ENCODE assay signal across 16 cellular contexts in the genomic region with DNA sequence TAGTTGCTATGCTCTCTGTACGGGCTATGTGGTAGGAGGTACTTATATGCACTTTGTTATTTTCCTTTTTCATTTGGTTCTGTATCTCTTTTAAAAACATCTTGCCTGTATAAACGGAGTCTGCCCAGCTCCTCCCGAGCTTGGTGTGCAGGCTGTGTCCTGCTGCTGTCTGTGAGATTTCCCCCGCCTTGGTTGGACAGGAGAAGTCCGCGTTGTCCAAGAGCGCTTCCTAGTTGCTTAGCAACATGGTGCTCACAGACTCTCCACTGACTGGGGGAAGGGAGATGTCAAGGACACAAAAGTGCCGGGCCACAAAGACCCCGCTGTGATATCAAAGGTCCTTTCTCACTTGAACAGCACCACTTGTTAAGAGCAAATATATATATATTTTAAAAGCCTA.
DNase-seq lines count a peak whose midpoint lies in the region; ATAC-seq and TF ChIP-seq lines count a peak whose summit lies in the region.
"Had no signal": no experiment of that assay in that cellular context is flagged by ENCODE, and none has a peak within 500 bp of the region (broad histone marks: within the 10 kb centered on the region; RNA-seq: fewer than 3 reads in every experiment).

No MANE protein-coding gene starts in this region.

- no peaks in the 10 kb centered on the region for H3K36me3 Mint-ChIP-seq in Caco-2 (ENCODE audit: insufficient read depth, unreplicated experiment)
- H3K36me3 Mint-ChIP-seq: activated CD8-positive, alpha-beta memory T cell treated with anti-CD3 and anti-CD28 coated beads, Interleukin-2, amount 10 ng/mL, durations not matched to agents 7 days and 5 days had no signal

- intact Hi-C loops in sciatic nerve (cut with DNase I), result no loop called here
- intact Hi-C loops in Caco-2 (cut with micrococcal nuclease; ENCODE audit: unreplicated experiment), result no loop called here

- no peaks in the 10 kb centered on the region; the same call in 1 of the 2 replicates for H3K36me3 ChIP-seq in Caco-2 (ENCODE audit: control insufficient read depth, insufficient read depth, low read length)
- peaks cover 0 to 6% (median 0%) of the 10 kb centered on the region in 3 donors for H3K36me3 ChIP-seq in tibial nerve
- H3K36me3 ChIP-seq: prostate gland, upper lobe of right lung had no signal

- no peak overlapping the region for H3K27ac Mint-ChIP-seq in Caco-2 (ENCODE audit: unreplicated experiment)
- H3K27ac Mint-ChIP-seq: activated CD8-positive, alpha-beta memory T cell treated with anti-CD3 and anti-CD28 coated beads, Interleukin-2, amount 10 ng/mL, durations not matched to agents 7 days and 5 days; T-helper 2 cell treated with Interferon-gamma antibody and Interleukin-4, amounts not matched to agents 5 μg/mL and 100 μg/mL, for 36 hours had no signal

- no peak for TF ChIP-seq POLR2A in tibial nerve (IDR thresholded peaks at IDR 0.05)

- POLR2A ChIA-PET in Caco-2 (lab: Charles Lee), result no interaction called here

- 0 out of 2 replicates have a peak, but pooled peaks cover 10% of the 10 kb centered on the region for H3K4me1 ChIP-seq in Caco-2
- no peaks in the 10 kb centered on the region for H3K4me1 ChIP-seq in tibial nerve
- H3K4me1 ChIP-seq: prostate gland, upper lobe of right lung had no signal

- in situ Hi-C loops in SK-MEL-5 (cut with HindIII; ENCODE audit: low pct_unique_long_range_greater_than_20kb, low sequenced_read_pairs), result no loop called here

- TF ChIP-seq CTCF in Caco-2 (IDR thresholded peaks at IDR 0.05; ENCODE audit: insufficient read depth in 1 of 2, low read depth in 1 of 2, low read length in 1 of 2, severe bottlenecking in 1 of 2, unreplicated experiment in 1 of 2) (no peak), tibial nerve (IDR thresholded peaks at IDR 0.05) (no peak)

- CTCF ChIA-PET in Caco-2 (lab: Charles Lee), result no interaction called here

- H3K4me3 ChIP-seq in Caco-2 (ENCODE audit: low read depth, low read length) (no peak overlapping the region), tibial nerve (no peak overlapping the region)
- H3K4me3 ChIP-seq: prostate gland, upper lobe of right lung had no signal

- no peaks in the 10 kb centered on the region for H3K27me3 ChIP-seq in Caco-2 (replicated peaks; ENCODE audit: control insufficient read depth, insufficient read depth, low read length)
- no peaks in the 10 kb centered on the region for H3K27me3 ChIP-seq in tibial nerve

- no peaks in the 10 kb centered on the region for H3K4me1 Mint-ChIP-seq in Caco-2 (ENCODE audit: low read depth, unreplicated experiment)
- H3K4me1 Mint-ChIP-seq: activated CD8-positive, alpha-beta memory T cell treated with anti-CD3 and anti-CD28 coated beads, Interleukin-2, amount 10 ng/mL, durations not matched to agents 7 days and 5 days had no signal

- H3K9me3 Mint-ChIP-seq in Caco-2 (ENCODE audit: unreplicated experiment), result no peaks in the 10 kb centered on the region
- H3K9me3 Mint-ChIP-seq: T-helper 2 cell treated with Interferon-gamma antibody and Interleukin-4, amounts not matched to agents 5 μg/mL and 100 μg/mL, for 36 hours had no signal

- H3K27ac ChIP-seq in tibial nerve, result no peak overlapping the region
- H3K27ac ChIP-seq: prostate gland, upper lobe of right lung had no signal

- DNase-seq in NCI-H187 treated with DMSO at 0.1 percent for 48 hours (lab: John Stamatoyannopoulos, UW) (peak; percentile 1), NCI-H187 (lab: John Stamatoyannopoulos, UW) (no peak), SK-MEL-5 (ENCODE audit: low read depth, low spot score) (peak; percentile 16), iPS-NIHi11 (ENCODE audit: low spot score) (peak; percentile 15), sciatic nerve (ENCODE audit: low spot score) (no peak), Caco-2 (no peak), tibial nerve (ENCODE audit: low spot score in 2 of 2) (no peak)
- DNase-seq: 8988T; activated CD8-positive, alpha-beta memory T cell treated with anti-CD3 and anti-CD28 coated beads, Interleukin-2, amount 10 ng/mL, durations not matched to agents 7 days and 5 days; EL; KBM-7; kidney glomerular epithelial cell; upper lobe of right lung had no signal

- H3K9me3 ChIP-seq in Caco-2 (no peaks in the 10 kb centered on the region), tibial nerve (no peaks in the 10 kb centered on the region)
- H3K9me3 ChIP-seq: prostate gland, upper lobe of right lung had no signal

- ATAC-seq in sciatic nerve (peak; percentile 30), GM19035 (IDR thresholded peaks at IDR 0.05; ENCODE audit: unreplicated experiment) (no peak)
- ATAC-seq: activated CD8-positive, alpha-beta memory T cell treated with anti-CD3 and anti-CD28 coated beads, Interleukin-2, amount 10 ng/mL, durations not matched to agents 7 days and 5 days; upper lobe of right lung had no signal

- no peak overlapping the region for H3K4me3 Mint-ChIP-seq in Caco-2 (ENCODE audit: unreplicated experiment)
- H3K4me3 Mint-ChIP-seq: activated CD8-positive, alpha-beta memory T cell treated with anti-CD3 and anti-CD28 coated beads, Interleukin-2, amount 10 ng/mL, durations not matched to agents 7 days and 5 days; T-helper 2 cell treated with Interferon-gamma antibody and Interleukin-4, amounts not matched to agents 5 μg/mL and 100 μg/mL, for 36 hours had no signal

- TF ChIP-seq EP300 in tibial nerve (IDR thresholded peaks at IDR 0.05), result no peak

- WGBS in tibial nerve, 2 donors, result 11 to 17% methylated on average over 9 of the region's 9 CpGs

- BruUV-seq in Caco-2 (replicated peaks; lab: Mats Ljungman, UMichigan), result no TSS peak

- H3K27me3 Mint-ChIP-seq in Caco-2 (ENCODE audit: insufficient read depth, unreplicated experiment), result no peaks in the 10 kb centered on the region
- H3K27me3 Mint-ChIP-seq: activated CD8-positive, alpha-beta memory T cell treated with anti-CD3 and anti-CD28 coated beads, Interleukin-2, amount 10 ng/mL, durations not matched to agents 7 days and 5 days had no signal

Comparison
In these comparisons a context has a peak if more than half of its experiments do, and no peak if none do; other contexts are left out.
1. DNase-seq: peak in NCI-H187 treated with DMSO at 0.1 percent for 48 hours (single experiment), SK-MEL-5 (single experiment) and iPS-NIHi11 (single experiment); none in NCI-H187 (0 of 2), sciatic nerve (single experiment), Caco-2 (0 of 2) and tibial nerve (0 of 2).